2 cellular contexts compared by ENCODE assay signal in the genomic region with DNA sequence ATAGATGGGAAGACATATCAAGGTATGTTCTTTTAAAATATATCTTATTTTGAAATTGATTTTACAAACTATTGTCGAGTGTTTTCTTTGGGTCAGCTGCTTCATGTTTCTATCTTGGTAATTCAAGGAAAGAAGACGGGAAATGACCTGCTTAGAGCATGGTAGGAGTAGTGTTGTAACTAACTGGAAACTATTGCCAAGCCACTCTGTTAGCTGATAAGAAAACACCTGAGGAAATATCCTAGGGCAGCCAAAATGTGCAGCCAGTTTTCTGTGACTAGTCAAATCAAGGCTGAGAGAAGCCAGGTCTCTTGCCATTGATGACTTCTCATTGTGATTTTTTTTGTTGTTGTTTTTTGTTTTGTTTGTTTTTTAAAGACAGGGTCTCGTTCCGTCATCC.
TF ChIP-seq lines count a peak whose summit lies in the region.

No MANE protein-coding gene starts in this region.

TF ChIP-seq in liver, 16 proteins besides CTCF, POLR2A, EP300 and RAD21:
- TF ChIP-seq NR2F2 (IDR thresholded peaks at IDR 0.05) (no peak), TAF1 (conservative IDR thresholded peaks at IDR 0.05) (no peak), GABPA (IDR thresholded peaks at IDR 0.05 in 1 of 2, conservative IDR thresholded peaks at IDR 0.05 in 1 of 2) (no peak), EGR1 (IDR thresholded peaks at IDR 0.05; ENCODE audit: low read depth in 2 of 2) (peak in 1 of 2 donors; percentile 43), HNF4A (conservative IDR thresholded peaks at IDR 0.05) (peak; percentile 24 to 52), RXRA (IDR thresholded peaks at IDR 0.05) (peak in 1 of 2 donors; percentile 67), YY1 (IDR thresholded peaks at IDR 0.05) (peak; percentile 62), FOXA2 (IDR thresholded peaks at IDR 0.05) (no peak), FOXA1 (IDR thresholded peaks at IDR 0.05) (no peak), HNF4G (IDR thresholded peaks at IDR 0.05) (no peak), JUND (IDR thresholded peaks at IDR 0.05) (peak in 1 of 2 donors; percentile 61), SP1 (IDR thresholded peaks at IDR 0.05) (no peak)
- TF ChIP-seq, protein P1, sequence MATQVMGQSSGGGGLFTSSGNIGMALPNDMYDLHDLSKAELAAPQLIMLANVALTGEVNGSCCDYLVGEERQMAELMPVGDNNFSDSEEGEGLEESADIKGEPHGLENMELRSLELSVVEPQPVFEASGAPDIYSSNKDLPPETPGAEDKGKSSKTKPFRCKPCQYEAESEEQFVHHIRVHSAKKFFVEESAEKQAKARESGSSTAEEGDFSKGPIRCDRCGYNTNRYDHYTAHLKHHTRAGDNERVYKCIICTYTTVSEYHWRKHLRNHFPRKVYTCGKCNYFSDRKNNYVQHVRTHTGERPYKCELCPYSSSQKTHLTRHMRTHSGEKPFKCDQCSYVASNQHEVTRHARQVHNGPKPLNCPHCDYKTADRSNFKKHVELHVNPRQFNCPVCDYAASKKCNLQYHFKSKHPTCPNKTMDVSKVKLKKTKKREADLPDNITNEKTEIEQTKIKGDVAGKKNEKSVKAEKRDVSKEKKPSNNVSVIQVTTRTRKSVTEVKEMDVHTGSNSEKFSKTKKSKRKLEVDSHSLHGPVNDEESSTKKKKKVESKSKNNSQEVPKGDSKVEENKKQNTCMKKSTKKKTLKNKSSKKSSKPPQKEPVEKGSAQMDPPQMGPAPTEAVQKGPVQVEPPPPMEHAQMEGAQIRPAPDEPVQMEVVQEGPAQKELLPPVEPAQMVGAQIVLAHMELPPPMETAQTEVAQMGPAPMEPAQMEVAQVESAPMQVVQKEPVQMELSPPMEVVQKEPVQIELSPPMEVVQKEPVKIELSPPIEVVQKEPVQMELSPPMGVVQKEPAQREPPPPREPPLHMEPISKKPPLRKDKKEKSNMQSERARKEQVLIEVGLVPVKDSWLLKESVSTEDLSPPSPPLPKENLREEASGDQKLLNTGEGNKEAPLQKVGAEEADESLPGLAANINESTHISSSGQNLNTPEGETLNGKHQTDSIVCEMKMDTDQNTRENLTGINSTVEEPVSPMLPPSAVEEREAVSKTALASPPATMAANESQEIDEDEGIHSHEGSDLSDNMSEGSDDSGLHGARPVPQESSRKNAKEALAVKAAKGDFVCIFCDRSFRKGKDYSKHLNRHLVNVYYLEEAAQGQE (IDR thresholded peaks at IDR 0.05), result no peak
- TF ChIP-seq, protein P2, sequence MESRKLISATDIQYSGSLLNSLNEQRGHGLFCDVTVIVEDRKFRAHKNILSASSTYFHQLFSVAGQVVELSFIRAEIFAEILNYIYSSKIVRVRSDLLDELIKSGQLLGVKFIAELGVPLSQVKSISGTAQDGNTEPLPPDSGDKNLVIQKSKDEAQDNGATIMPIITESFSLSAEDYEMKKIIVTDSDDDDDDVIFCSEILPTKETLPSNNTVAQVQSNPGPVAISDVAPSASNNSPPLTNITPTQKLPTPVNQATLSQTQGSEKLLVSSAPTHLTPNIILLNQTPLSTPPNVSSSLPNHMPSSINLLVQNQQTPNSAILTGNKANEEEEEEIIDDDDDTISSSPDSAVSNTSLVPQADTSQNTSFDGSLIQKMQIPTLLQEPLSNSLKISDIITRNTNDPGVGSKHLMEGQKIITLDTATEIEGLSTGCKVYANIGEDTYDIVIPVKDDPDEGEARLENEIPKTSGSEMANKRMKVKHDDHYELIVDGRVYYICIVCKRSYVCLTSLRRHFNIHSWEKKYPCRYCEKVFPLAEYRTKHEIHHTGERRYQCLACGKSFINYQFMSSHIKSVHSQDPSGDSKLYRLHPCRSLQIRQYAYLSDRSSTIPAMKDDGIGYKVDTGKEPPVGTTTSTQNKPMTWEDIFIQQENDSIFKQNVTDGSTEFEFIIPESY (IDR thresholded peaks at IDR 0.05), result peak; percentile 38
- TF ChIP-seq, protein P3, sequence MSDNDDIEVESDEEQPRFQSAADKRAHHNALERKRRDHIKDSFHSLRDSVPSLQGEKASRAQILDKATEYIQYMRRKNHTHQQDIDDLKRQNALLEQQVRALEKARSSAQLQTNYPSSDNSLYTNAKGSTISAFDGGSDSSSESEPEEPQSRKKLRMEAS (IDR thresholded peaks at IDR 0.05), result peak; percentile 56
- TF ChIP-seq, protein P4, sequence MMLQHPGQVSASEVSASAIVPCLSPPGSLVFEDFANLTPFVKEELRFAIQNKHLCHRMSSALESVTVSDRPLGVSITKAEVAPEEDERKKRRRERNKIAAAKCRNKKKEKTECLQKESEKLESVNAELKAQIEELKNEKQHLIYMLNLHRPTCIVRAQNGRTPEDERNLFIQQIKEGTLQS (IDR thresholded peaks at IDR 0.05), result no peak

TF ChIP-seq in HepG2, 621 proteins besides CTCF, POLR2A, EP300 and RAD21:
- TF ChIP-seq SYNCRIP (IDR thresholded peaks at IDR 0.05; ENCODE audit: insufficient read depth, low read depth, low read length) (no peak), KDM4B (CRISPR knock-in tag; IDR thresholded peaks at IDR 0.05) (no peak), GPN1 (CRISPR knock-in tag; IDR thresholded peaks at IDR 0.05; ENCODE audit: borderline replicate concordance) (no peak), SIX4 (CRISPR knock-in tag; IDR thresholded peaks at IDR 0.05) (no peak), HOXA7 (CRISPR knock-in tag; IDR thresholded peaks at IDR 0.05) (no peak), ZSCAN9 (CRISPR knock-in tag; IDR thresholded peaks at IDR 0.05; ENCODE audit: borderline replicate concordance) (no peak), ZNF12 (CRISPR knock-in tag; IDR thresholded peaks at IDR 0.05) (no peak)
- TF ChIP-seq, protein P5, sequence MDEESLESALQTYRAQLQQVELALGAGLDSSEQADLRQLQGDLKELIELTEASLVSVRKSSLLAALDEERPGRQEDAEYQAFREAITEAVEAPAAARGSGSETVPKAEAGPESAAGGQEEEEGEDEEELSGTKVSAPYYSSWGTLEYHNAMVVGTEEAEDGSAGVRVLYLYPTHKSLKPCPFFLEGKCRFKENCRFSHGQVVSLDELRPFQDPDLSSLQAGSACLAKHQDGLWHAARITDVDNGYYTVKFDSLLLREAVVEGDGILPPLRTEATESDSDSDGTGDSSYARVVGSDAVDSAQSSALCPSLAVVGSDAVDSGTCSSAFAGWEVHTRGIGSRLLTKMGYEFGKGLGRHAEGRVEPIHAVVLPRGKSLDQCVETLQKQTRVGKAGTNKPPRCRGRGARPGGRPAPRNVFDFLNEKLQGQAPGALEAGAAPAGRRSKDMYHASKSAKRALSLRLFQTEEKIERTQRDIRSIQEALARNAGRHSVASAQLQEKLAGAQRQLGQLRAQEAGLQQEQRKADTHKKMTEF (CRISPR knock-in tag; IDR thresholded peaks at IDR 0.05), result no peak
- TF ChIP-seq, protein P6, sequence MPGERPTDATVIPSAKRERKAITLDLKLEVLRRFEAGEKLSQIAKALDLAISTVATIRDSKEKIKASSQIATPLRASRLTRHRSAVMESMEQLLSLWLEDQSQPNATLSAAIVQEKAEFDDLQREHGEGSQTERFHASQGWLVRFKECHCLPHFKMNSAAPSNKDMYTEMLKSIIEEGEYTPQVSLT (CRISPR knock-in tag; IDR thresholded peaks at IDR 0.05; ENCODE audit: borderline replicate concordance, low read depth), result no peak
